ENCODE assay signal across 16 cellular contexts in genomic region chr21:14114251-14114650, GRCh38.
DNase-seq lines count a peak whose midpoint lies in the region; ATAC-seq lines count a peak whose summit lies in the region.
"Had no signal": no experiment of that assay in that cellular context is flagged by ENCODE, and none has a peak within 500 bp of the region (broad histone marks: within the 10 kb centered on the region; RNA-seq: fewer than 3 reads in every experiment).

No MANE protein-coding gene starts in this region.

- no peak overlapping the region for H4K91ac ChIP-seq in trophoblast cell (ENCODE audit: low read depth, low read length)

- H4K8ac ChIP-seq in trophoblast cell (ENCODE audit: low read depth, low read length), result no peak overlapping the region

- H3K79me1 ChIP-seq in trophoblast cell (ENCODE audit: low read length), result peaks cover 2% of the 10 kb centered on the region

- H3K4me2 ChIP-seq in trophoblast cell (ENCODE audit: low read length), result no peak overlapping the region

- H3K23ac ChIP-seq in trophoblast cell (ENCODE audit: low read length), result no peak overlapping the region

- H2AFZ ChIP-seq in trophoblast cell (ENCODE audit: insufficient read depth, low read length, poor library complexity), result no peak overlapping the region

- ATAC-seq in HG02798 (IDR thresholded peaks at IDR 0.05; ENCODE audit: poor library complexity, unreplicated experiment), result no peak
- ATAC-seq: natural killer cell treated with Interleukin-12 subunit alpha and Interleukin-12 subunit beta and Interleukin-15 and Interleukin-18, amount 100 ng/mL, for 72 hours had no signal

- H3K9ac ChIP-seq in trophoblast cell (ENCODE audit: low read length), result no peak overlapping the region

- WGBS in trophoblast cell (ENCODE audit: extremely low coverage, insufficient coverage, insufficient read length), result no CpG with 5 or more reads among the region's 3 CpGs

- no peak overlapping the region for H4K12ac ChIP-seq in trophoblast cell (ENCODE audit: low read depth, low read length)

- DNase-seq in H7, result peak; percentile 1
- peak; percentile 41 for DNase-seq in NCI-H345 (lab: John Stamatoyannopoulos, UW)
- peak; percentile 43 for DNase-seq in epithelial cell of prostate (ENCODE audit: low read depth, low spot score)
- DNase-seq in trophoblast cell, result peak; percentile 11 to 59
- no peak for DNase-seq in NCI-H2171 (lab: John Stamatoyannopoulos, UW)
- no peak for DNase-seq in kidney glomerular epithelial cell (lab: John Stamatoyannopoulos, UW)
- DNase-seq: activated CD4-positive, alpha-beta T cell treated with anti-CD3 and anti-CD28 coated beads for 4 hours; activated CD8-positive, alpha-beta memory T cell treated with anti-CD3 and anti-CD28 coated beads, Interleukin-2, amount 50 U/mL, for 4 hours; activated gamma-delta T cell treated with Interleukin-2 at 50 U/mL for 16 hours; amniotic stem cell; foreskin melanocyte; NCI-H1694; NCI-H524 had no signal

- peak overlapping the region; percentile 5 for H2BK5ac ChIP-seq in trophoblast cell (ENCODE audit: low read depth, low read length, poor library complexity)

- H2BK120ac ChIP-seq in trophoblast cell (ENCODE audit: insufficient read depth, low read length, poor library complexity), result no peak overlapping the region

- H3K4me1 ChIP-seq in trophoblast cell (ENCODE audit: control insufficient read depth in 1 of 2, insufficient read depth in 2 of 2, low read length in 2 of 2), result peaks cover 11 to 14% of the 10 kb centered on the region in 2 experiments

- H3K9me3 ChIP-seq in trophoblast cell (ENCODE audit: insufficient read depth, low read depth, low read length), result peaks cover 5% of the 10 kb centered on the region
- H3K9me3 ChIP-seq: thoracic aorta had no signal

- no peak overlapping the region for H3K4me3 ChIP-seq in H7 (ENCODE audit: insufficient read depth, low read depth, low read length)
- no peak overlapping the region for H3K4me3 ChIP-seq in trophoblast cell (ENCODE audit: low read depth, low read length)
- H3K4me3 ChIP-seq: thoracic aorta had no signal

- H3K14ac ChIP-seq in trophoblast cell (ENCODE audit: low read length), result no peak overlapping the region

- H2BK12ac ChIP-seq in trophoblast cell (ENCODE audit: low read length), result peak overlapping the region; percentile 91

- H3K27me3 ChIP-seq in H7 (ENCODE audit: control insufficient read depth, insufficient read depth, low read length) (no peaks in the 10 kb centered on the region), trophoblast cell (ENCODE audit: insufficient read depth, low read length) (no peaks in the 10 kb centered on the region)

- H3K18ac ChIP-seq in trophoblast cell (ENCODE audit: low read length), result no peak overlapping the region

- no peaks in the 10 kb centered on the region for H3K79me2 ChIP-seq in trophoblast cell (ENCODE audit: control insufficient read depth, insufficient read depth, low read length, poor library complexity)

- H3K27ac ChIP-seq in epithelial cell of prostate (peak overlapping the region; percentile 21), trophoblast cell (ENCODE audit: low read depth, low read length) (peak overlapping the region; percentile 29)
- H3K27ac ChIP-seq: thoracic aorta had no signal

- H3K36me3 ChIP-seq in H7 (replicated peaks; ENCODE audit: control insufficient read depth, insufficient read depth, low read length), result no peaks in the 10 kb centered on the region; the same call in 1 of the 2 replicates
- H3K36me3 ChIP-seq in trophoblast cell (ENCODE audit: control insufficient read depth in 1 of 2, insufficient read depth in 2 of 2, low read length in 2 of 2), result peaks cover 4% of the 10 kb centered on the region in 2 experiments
- H3K36me3 ChIP-seq: thoracic aorta had no signal

- no peak overlapping the region for H2AK5ac ChIP-seq in trophoblast cell (ENCODE audit: low read length)

- no peak overlapping the region for H3K4ac ChIP-seq in trophoblast cell (ENCODE audit: low read depth, low read length)

Comparison
In these comparisons a context has a peak if more than half of its experiments do, and no peak if none do; other contexts are left out.
1. DNase-seq: peak in H7 (single experiment), NCI-H345 (single experiment), epithelial cell of prostate (single experiment) and trophoblast cell (2 of 2); none in NCI-H2171 (single experiment) and kidney glomerular epithelial cell (single experiment).